In the genomic region with DNA sequence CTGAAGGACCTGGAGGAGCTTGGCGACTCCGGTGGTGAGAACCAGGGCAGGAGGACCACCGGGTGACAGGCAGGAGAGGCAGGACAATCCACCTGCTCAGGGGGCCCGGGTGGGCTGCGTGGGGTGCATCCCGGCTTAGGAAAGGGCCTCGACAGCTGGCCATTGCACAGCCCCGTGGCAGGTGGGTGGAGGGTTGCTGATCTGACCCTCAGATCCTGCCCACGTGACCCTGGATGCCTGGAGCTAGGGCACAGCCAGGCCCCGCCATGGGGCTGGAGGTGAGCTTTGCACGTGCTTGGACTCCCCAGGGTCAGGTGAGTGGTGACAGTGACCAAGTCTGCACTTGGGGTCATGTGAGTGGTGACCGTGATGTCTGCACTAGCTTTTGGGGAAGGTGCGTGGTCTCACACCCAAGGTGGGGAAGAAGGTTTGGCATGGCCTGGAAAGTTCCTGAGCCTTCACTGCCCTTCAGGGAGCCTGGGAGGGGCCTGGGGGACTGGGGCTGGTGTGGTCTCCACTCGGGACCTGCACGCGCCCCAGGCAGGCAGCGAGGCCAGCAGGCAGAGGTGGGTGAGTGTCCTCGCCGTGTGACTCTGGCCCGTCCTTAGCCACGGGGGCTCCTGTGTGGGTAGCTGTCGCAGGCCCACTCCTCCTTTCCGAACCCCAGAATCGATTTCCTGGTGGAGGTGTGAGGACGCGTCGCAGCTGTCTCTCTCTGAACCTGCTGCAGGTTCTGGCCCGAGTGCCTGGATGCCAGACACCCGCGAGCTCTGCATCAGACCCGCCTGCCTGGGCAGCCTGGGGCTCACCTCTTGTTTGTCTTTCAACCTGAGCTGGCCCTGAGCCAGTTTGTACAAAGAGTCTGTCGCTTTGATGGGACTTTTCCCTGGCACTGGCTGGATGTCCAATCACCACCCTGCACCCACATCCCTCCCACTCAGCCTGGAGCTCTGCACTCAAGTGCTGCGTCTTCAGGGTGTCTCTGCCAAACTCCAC, we compare ENCODE assay signal across 14 cellular contexts. TPM values are rescaled to one million over a fixed set of nuclear protein-coding genes. Genes with fewer than 3 reads are reported as not detected.
DNase-seq lines count a peak whose midpoint lies in the region; ATAC-seq and TF ChIP-seq lines count a peak whose summit lies in the region.
"Had no signal": no experiment of that assay in that cellular context is flagged by ENCODE, and none has a peak within 500 bp of the region (broad histone marks: within the 10 kb centered on the region; RNA-seq: fewer than 3 reads in every experiment).

No MANE protein-coding gene starts in this region.

- DNase-seq in NCI-H82 (lab: John Stamatoyannopoulos, UW): peak; percentile 20
- no peak for DNase-seq in NCI-H82 treated with DMSO at 0.1 percent for 48 hours (lab: John Stamatoyannopoulos, UW; ENCODE audit: unreplicated experiment)
- peak; percentile 9 for DNase-seq in LoVo (ENCODE audit: low spot score)
- no peak for DNase-seq in Panc1 (ENCODE audit: low read depth, low spot score)
- peak; percentile 14 for DNase-seq in omental fat pad (ENCODE audit: low spot score)
- DNase-seq in GDM1 (lab: John Stamatoyannopoulos, UW): no peak
- DNase-seq in activated T-helper 2 cell treated with anti-CD3 and anti-CD28 coated beads, Interferon-gamma antibody, Interleukin-2, Interleukin-4, amounts not matched to agents 10 μg/mL and 5 μg/mL and 100 μg/mL, durations not matched to agents 14 hours and 24 hours and 36 hours (ENCODE audit: low spot score): no peak
- DNase-seq: CD8-positive, alpha-beta T cell; NCI-H1694; T1000 had no signal

- no peak overlapping the region for H3K27ac Mint-ChIP-seq in activated T-helper 2 cell treated with anti-CD3 and anti-CD28 coated beads, Interferon-gamma antibody, Interleukin-2, Interleukin-4, amounts not matched to agents 10 μg/mL and 5 μg/mL and 100 μg/mL, durations not matched to agents 14 hours and 24 hours and 36 hours
- H3K27ac Mint-ChIP-seq: CD8-positive, alpha-beta T cell had no signal

- H3K4me1 Mint-ChIP-seq in activated T-helper 2 cell treated with anti-CD3 and anti-CD28 coated beads, Interferon-gamma antibody, Interleukin-2, Interleukin-4, amounts not matched to agents 10 μg/mL and 5 μg/mL and 100 μg/mL, durations not matched to agents 14 hours and 24 hours and 36 hours (ENCODE audit: low read depth): no peaks in the 10 kb centered on the region

- H3K36me3 ChIP-seq in Panc1 (ENCODE audit: control insufficient read depth, insufficient read depth, low read length): no peaks in the 10 kb centered on the region
- H3K36me3 ChIP-seq: thoracic aorta had no signal

- POLR2A ChIA-PET in Panc1 (lab: Charles Lee): no interaction called here

- H3K27ac ChIP-seq in Panc1 (ENCODE audit: low read length): no peak overlapping the region
- H3K27ac ChIP-seq: PC-9, thoracic aorta had no signal

- intact Hi-C loops in Panc1 (cut with micrococcal nuclease; ENCODE audit: unreplicated experiment): no loop called here
- intact Hi-C loops in activated T-helper 2 cell treated with anti-CD3 and anti-CD28 coated beads, Interferon-gamma antibody, Interleukin-2, Interleukin-4, amounts not matched to agents 10 μg/mL and 5 μg/mL and 100 μg/mL, durations not matched to agents 14 hours and 24 hours and 36 hours (cut with micrococcal nuclease): no loop called here

- ATAC-seq in Panc1 (peak; percentile 61; the same call in 1 of the 2 replicates), omental fat pad (ENCODE audit: low FRiP score) (no peak), HG03469 (IDR thresholded peaks at IDR 0.05; ENCODE audit: unreplicated experiment) (no peak)
- ATAC-seq: CD8-positive, alpha-beta T cell had no signal

- no peak overlapping the region for H3K4me3 ChIP-seq in Panc1 (ENCODE audit: low read depth in 2 of 2, low read length in 2 of 2)
- H3K4me3 ChIP-seq: PC-9, smooth muscle cell, thoracic aorta had no signal

- CTCF ChIA-PET in Panc1 (lab: Charles Lee): no interaction called here

- H3K27me3 ChIP-seq in Panc1 (ENCODE audit: control insufficient read depth, insufficient read depth, low read length): no peaks in the 10 kb centered on the region

- in situ Hi-C loops in Panc1 (cut with HindIII; ENCODE audit: low pct_unique_long_range_greater_than_20kb, low sequenced_read_pairs): no loop called here

- TF ChIP-seq CTCF in Panc1 (IDR thresholded peaks at IDR 0.05): no peak
- TF ChIP-seq CTCF in omental fat pad (IDR thresholded peaks at IDR 0.05): no peak

- no peaks in the 10 kb centered on the region for H3K27me3 Mint-ChIP-seq in activated T-helper 2 cell treated with anti-CD3 and anti-CD28 coated beads, Interferon-gamma antibody, Interleukin-2, Interleukin-4, amounts not matched to agents 10 μg/mL and 5 μg/mL and 100 μg/mL, durations not matched to agents 14 hours and 24 hours and 36 hours (ENCODE audit: low read depth)

- H3K9me3 Mint-ChIP-seq in activated T-helper 2 cell treated with anti-CD3 and anti-CD28 coated beads, Interferon-gamma antibody, Interleukin-2, Interleukin-4, amounts not matched to agents 10 μg/mL and 5 μg/mL and 100 μg/mL, durations not matched to agents 14 hours and 24 hours and 36 hours: peaks cover 4% of the 10 kb centered on the region

- no peaks in the 10 kb centered on the region for H3K36me3 Mint-ChIP-seq in activated T-helper 2 cell treated with anti-CD3 and anti-CD28 coated beads, Interferon-gamma antibody, Interleukin-2, Interleukin-4, amounts not matched to agents 10 μg/mL and 5 μg/mL and 100 μg/mL, durations not matched to agents 14 hours and 24 hours and 36 hours (ENCODE audit: low read depth)
- H3K36me3 Mint-ChIP-seq: CD8-positive, alpha-beta T cell had no signal

- no TSS peak for BruUV-seq in Panc1 (replicated peaks; lab: Mats Ljungman, UMichigan)

- no peak overlapping the region for H3K4me3 Mint-ChIP-seq in activated T-helper 2 cell treated with anti-CD3 and anti-CD28 coated beads, Interferon-gamma antibody, Interleukin-2, Interleukin-4, amounts not matched to agents 10 μg/mL and 5 μg/mL and 100 μg/mL, durations not matched to agents 14 hours and 24 hours and 36 hours (ENCODE audit: low read depth)
- H3K4me3 Mint-ChIP-seq: CD8-positive, alpha-beta T cell had no signal

- H3K9me3 ChIP-seq in Panc1 (ENCODE audit: control insufficient read depth, insufficient read depth, low read depth, low read length): no peaks in the 10 kb centered on the region
- H3K9me3 ChIP-seq: thoracic aorta had no signal

- H3K4me1 ChIP-seq in Panc1 (ENCODE audit: control insufficient read depth, insufficient read depth, low read length): no peaks in the 10 kb centered on the region

RNA-seq across cellular contexts. Expression of a gene that starts 35.9 kb away (rescaled TPM):
- total RNA-seq in Panc1 (2021; ENCODE audit: unreplicated experiment) (24.5 TPM), omental fat pad (10 to 100 TPM in 3 of 4 donors, 1 to 10 TPM in 1; 5.8 to 18.6 (median 14.6) TPM)
- 43.5 TPM for polyA plus RNA-seq in Panc1 (2012; ENCODE audit: insufficient read length)
- 68.1 and 72.7 TPM in 2 replicates for total RNA-seq in activated T-helper 2 cell treated with anti-CD3 and anti-CD28 coated beads, Interferon-gamma antibody, Interleukin-2, Interleukin-4, amounts not matched to agents 10 μg/mL and 5 μg/mL and 100 μg/mL, durations not matched to agents 14 hours and 24 hours and 36 hours

Comparison
In these comparisons a context has a peak if more than half of its experiments do, and no peak if none do; other contexts are left out.
1. DNase-seq: peak in NCI-H82 (single experiment), LoVo (single experiment) and omental fat pad (single experiment); none in NCI-H82 treated with DMSO at 0.1 percent for 48 hours (single experiment), Panc1 (single experiment), GDM1 (single experiment) and activated T-helper 2 cell treated with anti-CD3 and anti-CD28 coated beads, Interferon-gamma antibody, Interleukin-2, Interleukin-4, amounts not matched to agents 10 μg/mL and 5 μg/mL and 100 μg/mL, durations not matched to agents 14 hours and 24 hours and 36 hours (single experiment).